In genomic region chr2:226794751-226795171, GRCh38 we compare ENCODE assay signal across 8 cellular contexts. TPM values are rescaled to one million over a fixed set of nuclear protein-coding genes. Genes with fewer than 3 reads are reported as not detected.
DNase-seq lines count a peak whose midpoint lies in the region; ATAC-seq, FAIRE-seq and TF ChIP-seq lines count a peak whose summit lies in the region.

No MANE protein-coding gene starts in this region.

- peaks cover 0 to 4% (median 0%) of the 10 kb centered on the region in 5 donors for H3K36me3 Mint-ChIP-seq in naive thymus-derived CD4-positive, alpha-beta T cell

- H3K4me3 Mint-ChIP-seq in naive thymus-derived CD4-positive, alpha-beta T cell = peak overlapping the region in 4 of 10 donors; percentile 28 to 48 (median 36)

- H3K4me3 ChIP-seq in AG10803 (ENCODE audit: low read length) = peak overlapping the region; percentile 86
- peak overlapping the region; percentile 50 for H3K4me3 ChIP-seq in NB4 (ENCODE audit: low read depth, low read length)
- H3K4me3 ChIP-seq in naive thymus-derived CD4-positive, alpha-beta T cell (ENCODE audit: low read length) = no peak overlapping the region

- CTCF ChIA-PET in naive thymus-derived CD4-positive, alpha-beta T cell (lab: Charles Lee) = interaction anchor here (0.6 kb wide), 1 partner anchor 199 kb away, joined by 5 read pairs; no protein-coding TSS in a partner anchor

- TF ChIP-seq POLR2A in NB4 (IDR thresholded peaks at IDR 0.05; ENCODE audit: extremely low read depth, insufficient read length) = no peak

- peaks cover 8 to 12% of the 10 kb centered on the region in 2 donors for H3K4me1 ChIP-seq in naive thymus-derived CD4-positive, alpha-beta T cell (ENCODE audit: control insufficient read depth in 2 of 2, insufficient read depth in 2 of 2, low read length in 2 of 2)

- peaks cover 0 to 2% (median 0%) of the 10 kb centered on the region in 5 donors for H3K27me3 Mint-ChIP-seq in naive thymus-derived CD4-positive, alpha-beta T cell

- H3K9me3 ChIP-seq in naive thymus-derived CD4-positive, alpha-beta T cell (ENCODE audit: control insufficient read depth in 2 of 3, low read length in 3 of 3) = no peaks in the 10 kb centered on the region

- peaks cover 5 to 51% (median 37%) of the 10 kb centered on the region in 7 donors for H3K4me1 Mint-ChIP-seq in naive thymus-derived CD4-positive, alpha-beta T cell

- H3K36me3 ChIP-seq in naive thymus-derived CD4-positive, alpha-beta T cell (ENCODE audit: control insufficient read depth in 2 of 3, insufficient read depth in 3 of 3, low read length in 3 of 3) = peaks cover 0 to 10% (median 0%) of the 10 kb centered on the region in 3 experiments

- H3K9me3 Mint-ChIP-seq in naive thymus-derived CD4-positive, alpha-beta T cell = no peaks in the 10 kb centered on the region

- ATAC-seq in naive thymus-derived CD4-positive, alpha-beta T cell = no peak
- no peak for ATAC-seq in GM19324 (IDR thresholded peaks at IDR 0.05; ENCODE audit: low FRiP score, unreplicated experiment)

- peak; percentile 75 for DNase-seq in AG10803 (ENCODE audit: low read depth)
- no peak for DNase-seq in NB4 (ENCODE audit: low read depth)
- DNase-seq in dedifferentiated amniotic fluid mesenchymal stem cell (ENCODE audit: extremely low spot score) = peak; percentile 50
- DNase-seq in naive thymus-derived CD4-positive, alpha-beta T cell = no peak
- no peak for DNase-seq in NCI-H1436 (lab: John Stamatoyannopoulos, UW)
- DNase-seq in NCI-H226 = no peak
- no peak for DNase-seq in D721Med (ENCODE audit: insufficient read length, low spot score)

- FAIRE-seq in D721Med (lab: Jason Lieb, UNC) = no peak

- TF ChIP-seq CTCF in AG10803 (conservative IDR thresholded peaks at IDR 0.05; ENCODE audit: low read length) = peak; percentile 25
- TF ChIP-seq CTCF in NB4 (IDR thresholded peaks at IDR 0.05; ENCODE audit: low read depth, low read length) = no peak
- no peak for TF ChIP-seq CTCF in D721Med (IDR thresholded peaks at IDR 0.05; ENCODE audit: insufficient read depth, missing control alignments)

- POLR2A ChIA-PET in naive thymus-derived CD4-positive, alpha-beta T cell (lab: Charles Lee) = interaction anchor here (0.8 kb wide), 1 partner anchor 41 kb away, joined by 3 read pairs; the partner anchor contains the start of gene RHBDD1

- peak overlapping the region in 5 of 9 donors; percentile 33 to 87 (median 74) for H3K27ac Mint-ChIP-seq in naive thymus-derived CD4-positive, alpha-beta T cell

- no peaks in the 10 kb centered on the region for H3K27me3 ChIP-seq in naive thymus-derived CD4-positive, alpha-beta T cell (ENCODE audit: control insufficient read depth in 2 of 2, insufficient read depth in 2 of 2, low read length in 2 of 2)

- intact Hi-C loops in naive thymus-derived CD4-positive, alpha-beta T cell (cut with micrococcal nuclease) = loop anchor here (5.0 kb wide), 3 partner anchors 77 to 1847 kb away; partner anchors contain the start of gene AGFG1 (in 1 of the 2)

- H3K27ac ChIP-seq in naive thymus-derived CD4-positive, alpha-beta T cell (ENCODE audit: low read depth, low read length) = no peak overlapping the region

RNA-seq across cellular contexts. Expression of gene IRS1, which starts 4.9 kb away (rescaled TPM):
- total RNA-seq in naive thymus-derived CD4-positive, alpha-beta T cell = 1 to 10 TPM; 1.3 to 7.1 (median 4.4) TPM
- under 1 TPM; 0.40 to 0.65 TPM for polyA plus RNA-seq in naive thymus-derived CD4-positive, alpha-beta T cell

RNA-seq across cellular contexts. Expression of gene RHBDD1, which starts 41.1 kb away (rescaled TPM):
- total RNA-seq in naive thymus-derived CD4-positive, alpha-beta T cell = 10 to 100 TPM; 42.9 to 70.8 (median 62.1) TPM
- polyA plus RNA-seq in naive thymus-derived CD4-positive, alpha-beta T cell = 10 to 100 TPM; 21.2 to 21.5 TPM

Comparison
In these comparisons a context has a peak if more than half of its experiments do, and no peak if none do; other contexts are left out.
1. DNase-seq: peak in AG10803 (single experiment) and dedifferentiated amniotic fluid mesenchymal stem cell (single experiment); none in NB4 (single experiment), naive thymus-derived CD4-positive, alpha-beta T cell (0 of 9), NCI-H1436 (single experiment), NCI-H226 (single experiment) and D721Med (single experiment).